15 cellular contexts compared by ENCODE assay signal in genomic region chr21:33029512-33029921, GRCh38. TPM values are rescaled to one million over a fixed set of nuclear protein-coding genes. Genes with fewer than 3 reads are reported as not detected.
DNase-seq lines count a peak whose midpoint lies in the region; ATAC-seq and TF ChIP-seq lines count a peak whose summit lies in the region.
"Had no signal": no experiment of that assay in that cellular context is flagged by ENCODE, and none has a peak within 500 bp of the region (broad histone marks: within the 10 kb centered on the region; RNA-seq: fewer than 3 reads in every experiment).

No MANE protein-coding gene starts in this region.

- H3K4me3 Mint-ChIP-seq in stimulated activated naive CD8-positive, alpha-beta T cell treated with anti-CD3 and anti-CD28 coated beads, Interleukin-15, Interleukin-2, amounts not matched to agents 100 ng/mL and 50 ng/mL, for 24 hours, result peak overlapping the region; percentile 58
- peak overlapping the region; percentile 29 for H3K4me3 Mint-ChIP-seq in central memory CD8-positive, alpha-beta T cell
- H3K4me3 Mint-ChIP-seq in naive thymus-derived CD8-positive, alpha-beta T cell, result peak overlapping the region in 8 of 10 donors; percentile 63 to 86 (median 74)

- H3K36me3 ChIP-seq in tibial nerve, result no peaks in the 10 kb centered on the region
- H3K36me3 ChIP-seq: right atrium auricular region had no signal

- no peak for DNase-seq in stimulated activated naive CD8-positive, alpha-beta T cell treated with anti-CD3 and anti-CD28 coated beads, Interleukin-15, Interleukin-2, amounts not matched to agents 100 U/mL and 50 U/mL, for 24 hours
- DNase-seq in central memory CD8-positive, alpha-beta T cell (ENCODE audit: low spot score in 2 of 2), result no peak
- DNase-seq in naive thymus-derived CD8-positive, alpha-beta T cell, result no peak
- DNase-seq in iPS-NIHi11 (ENCODE audit: low spot score), result no peak
- DNase-seq in hepatic stellate cell (ENCODE audit: low spot score), result no peak
- DNase-seq in tibial nerve (ENCODE audit: low spot score in 2 of 2), result no peak
- DNase-seq: activated B cell treated with CpG ODN at 0.5 μM for 24 hours, NCI-H526, PC-9 had no signal

- TF ChIP-seq POLR2A in tibial nerve (IDR thresholded peaks at IDR 0.05), result no peak

- peaks cover 6 to 99% of the 10 kb centered on the region in 2 donors for H3K27me3 ChIP-seq in tibial nerve

- H3K27ac Mint-ChIP-seq in stimulated activated naive CD8-positive, alpha-beta T cell treated with anti-CD3 and anti-CD28 coated beads, Interleukin-15, Interleukin-2, amounts not matched to agents 100 ng/mL and 50 ng/mL, for 24 hours, result no peak overlapping the region
- H3K27ac Mint-ChIP-seq in central memory CD8-positive, alpha-beta T cell (ENCODE audit: low read depth), result no peak overlapping the region
- no peak overlapping the region for H3K27ac Mint-ChIP-seq in naive thymus-derived CD8-positive, alpha-beta T cell
- H3K27ac Mint-ChIP-seq: activated B cell treated with CpG ODN at 0.5 μM for 24 hours had no signal

- H3K4me1 ChIP-seq in tibial nerve, result peaks cover 0 to 65% (median 13%) of the 10 kb centered on the region in 4 donors

- POLR2A ChIA-PET in naive thymus-derived CD8-positive, alpha-beta T cell (lab: Charles Lee), result no interaction called here

- no peaks in the 10 kb centered on the region for H3K9me3 ChIP-seq in tibial nerve
- H3K9me3 ChIP-seq: right atrium auricular region had no signal

- ATAC-seq in stimulated activated naive CD8-positive, alpha-beta T cell treated with anti-CD3 and anti-CD28 coated beads, Interleukin-15, Interleukin-2, amounts not matched to agents 100 U/mL and 50 U/mL, for 24 hours, result no peak
- no peak for ATAC-seq in central memory CD8-positive, alpha-beta T cell (replicated peaks; ENCODE audit: extremely low read depth, poor library complexity, severe bottlenecking)
- ATAC-seq in naive thymus-derived CD8-positive, alpha-beta T cell, result no peak
- no peak for ATAC-seq in GM19351 (IDR thresholded peaks at IDR 0.05; ENCODE audit: unreplicated experiment)

- no peak for TF ChIP-seq CTCF in tibial nerve (IDR thresholded peaks at IDR 0.05)

- peaks cover 38% of the 10 kb centered on the region for H3K4me1 Mint-ChIP-seq in stimulated activated naive CD8-positive, alpha-beta T cell treated with anti-CD3 and anti-CD28 coated beads, Interleukin-15, Interleukin-2, amounts not matched to agents 100 ng/mL and 50 ng/mL, for 24 hours (ENCODE audit: low read depth)
- peaks cover 24% of the 10 kb centered on the region for H3K4me1 Mint-ChIP-seq in central memory CD8-positive, alpha-beta T cell
- peaks cover 17 to 40% (median 35%) of the 10 kb centered on the region in 4 donors for H3K4me1 Mint-ChIP-seq in naive thymus-derived CD8-positive, alpha-beta T cell

- H3K27ac ChIP-seq in tibial nerve, result no peak overlapping the region
- H3K27ac ChIP-seq: PC-9, right atrium auricular region had no signal

- no peak overlapping the region for H3K4me3 ChIP-seq in tibial nerve
- H3K4me3 ChIP-seq: lung, PC-9, right atrium auricular region had no signal

- 29 to 33% methylated on average over 15 of the region's 15 CpGs for WGBS in tibial nerve, 2 donors

- peaks cover 71% of the 10 kb centered on the region for H3K27me3 Mint-ChIP-seq in stimulated activated naive CD8-positive, alpha-beta T cell treated with anti-CD3 and anti-CD28 coated beads, Interleukin-15, Interleukin-2, amounts not matched to agents 100 ng/mL and 50 ng/mL, for 24 hours
- peaks cover 82% of the 10 kb centered on the region for H3K27me3 Mint-ChIP-seq in central memory CD8-positive, alpha-beta T cell
- peaks cover 32 to 80% (median 64%) of the 10 kb centered on the region in 5 donors for H3K27me3 Mint-ChIP-seq in naive thymus-derived CD8-positive, alpha-beta T cell

- no peak for TF ChIP-seq EP300 in tibial nerve (IDR thresholded peaks at IDR 0.05)

- H3K36me3 Mint-ChIP-seq in stimulated activated naive CD8-positive, alpha-beta T cell treated with anti-CD3 and anti-CD28 coated beads, Interleukin-15, Interleukin-2, amounts not matched to agents 100 ng/mL and 50 ng/mL, for 24 hours (ENCODE audit: low read depth), result no peaks in the 10 kb centered on the region
- peaks cover 16% of the 10 kb centered on the region for H3K36me3 Mint-ChIP-seq in central memory CD8-positive, alpha-beta T cell (ENCODE audit: insufficient read depth)
- peaks cover 0 to 5% (median 0%) of the 10 kb centered on the region in 3 donors for H3K36me3 Mint-ChIP-seq in naive thymus-derived CD8-positive, alpha-beta T cell

- no peaks in the 10 kb centered on the region for H3K9me3 Mint-ChIP-seq in stimulated activated naive CD8-positive, alpha-beta T cell treated with anti-CD3 and anti-CD28 coated beads, Interleukin-15, Interleukin-2, amounts not matched to agents 100 ng/mL and 50 ng/mL, for 24 hours
- no peaks in the 10 kb centered on the region for H3K9me3 Mint-ChIP-seq in central memory CD8-positive, alpha-beta T cell
- no peaks in the 10 kb centered on the region for H3K9me3 Mint-ChIP-seq in naive thymus-derived CD8-positive, alpha-beta T cell
- H3K9me3 Mint-ChIP-seq: activated B cell treated with CpG ODN at 0.5 μM for 24 hours had no signal

RNA-seq across cellular contexts. Expression of gene OLIG2, which starts 3.8 kb away (rescaled TPM):
- not detected for total RNA-seq in naive thymus-derived CD8-positive, alpha-beta T cell
- polyA plus RNA-seq in naive thymus-derived CD8-positive, alpha-beta T cell, result not detected
- 1 to 10 TPM in 1 of 4 donors, under 1 TPM in 1, not detected in 2; 0.21 to 1.3 TPM for total RNA-seq in tibial nerve
- total RNA-seq: activated B cell treated with CpG ODN at 0.5 μM for 24 hours, dermis microvascular lymphatic vessel endothelial cell, PC-9, right atrium auricular region had no signal

RNA-seq across cellular contexts. Expression of gene OLIG1, which starts 40.4 kb away (rescaled TPM):
- total RNA-seq in naive thymus-derived CD8-positive, alpha-beta T cell, result not detected
- not detected for polyA plus RNA-seq in naive thymus-derived CD8-positive, alpha-beta T cell
- total RNA-seq in tibial nerve, result not detected
- total RNA-seq: activated B cell treated with CpG ODN at 0.5 μM for 24 hours, astrocyte, dermis microvascular lymphatic vessel endothelial cell, PC-9, right atrium auricular region had no signal
